In genomic region chr6:128412680-128413079, GRCh38 we compare ENCODE assay signal across 13 cellular contexts.
"Had no signal": no experiment of that assay in that cellular context is flagged by ENCODE, and none has a peak within 500 bp of the region (broad histone marks: within the 10 kb centered on the region; RNA-seq: fewer than 3 reads in every experiment).

No MANE protein-coding gene starts in this region.

- H3K27ac ChIP-seq: epithelial cell of prostate, neutrophil, sigmoid colon, spleen, thyroid gland had no signal

- H3K36me3 ChIP-seq: ascending aorta, neutrophil, sigmoid colon, spleen, thyroid gland had no signal

- DNase-seq: activated CD4-positive, alpha-beta T cell treated with anti-CD3 and anti-CD28 coated beads, Interleukin-2, amount 10 ng/mL, durations not matched to agents 7 days and 5 days; activated CD8-positive, alpha-beta T cell treated with anti-CD3 and anti-CD28 coated beads, Interleukin-2, amount 10 ng/mL, durations not matched to agents 7 days and 5 days; activated effector memory CD4-positive, alpha-beta T cell treated with anti-CD3 and anti-CD28 coated beads, Interleukin-2, amount 50 U/mL, for 16 hours; activated T-cell treated with anti-CD3 and anti-CD28 coated beads, Interleukin-2, amount 50 U/mL, for 48 hours; kidney glomerular epithelial cell; left ventricle myocardium superior; sigmoid colon; spleen; stimulated activated naive B cell treated with anti-CD40 and anti-IgM and Interleukin-4, amounts not matched to agents 10 μg/mL and 1 μg/mL and 100 μg/mL, for 72 hours; thyroid gland had no signal

- H3K4me3 ChIP-seq: ascending aorta, sigmoid colon, spleen, thyroid gland had no signal

- H3K27me3 ChIP-seq: ascending aorta, neutrophil, sigmoid colon, spleen, thyroid gland had no signal
